2 cellular contexts compared by ENCODE assay signal in the genomic region with DNA sequence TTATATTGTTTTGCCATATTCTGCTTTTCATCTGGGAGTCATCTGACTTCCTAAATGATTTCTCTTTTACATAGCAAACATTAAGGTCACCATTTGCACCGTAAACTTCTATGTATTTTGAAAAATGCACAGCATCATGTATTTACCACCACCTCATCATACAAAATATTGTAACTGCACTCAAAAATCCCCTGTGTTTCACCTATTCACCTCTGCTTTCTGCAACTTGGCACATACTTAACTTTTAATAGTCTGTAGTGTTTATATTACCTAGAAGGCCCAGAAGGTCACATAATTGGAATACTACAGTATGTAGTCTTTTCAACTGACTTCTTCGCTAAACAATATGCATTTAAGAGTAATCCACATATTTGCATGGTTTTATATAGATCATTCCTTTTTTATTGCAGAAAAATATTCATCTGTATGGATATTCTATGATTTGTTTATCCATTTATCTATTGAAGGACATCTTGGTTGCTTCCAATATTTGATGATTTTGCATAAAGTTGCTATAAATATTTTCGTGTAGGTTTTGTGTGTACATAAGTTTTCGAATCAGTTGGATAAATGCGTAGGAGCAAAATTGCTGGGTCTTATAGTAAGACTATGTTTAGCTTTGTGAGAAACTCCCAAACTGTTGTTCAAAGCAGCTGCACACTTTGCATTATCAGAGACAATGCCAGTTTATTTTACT.
A peak's percentile ranks its signal among the peaks of the same experiment; 100 is the strongest.
TF ChIP-seq lines count a peak whose summit lies in the region.

No MANE protein-coding gene starts in this region.

TF ChIP-seq in IMR-90, 13 proteins besides CTCF, POLR2A, EP300 and RAD21:
- TF ChIP-seq, protein P1, sequence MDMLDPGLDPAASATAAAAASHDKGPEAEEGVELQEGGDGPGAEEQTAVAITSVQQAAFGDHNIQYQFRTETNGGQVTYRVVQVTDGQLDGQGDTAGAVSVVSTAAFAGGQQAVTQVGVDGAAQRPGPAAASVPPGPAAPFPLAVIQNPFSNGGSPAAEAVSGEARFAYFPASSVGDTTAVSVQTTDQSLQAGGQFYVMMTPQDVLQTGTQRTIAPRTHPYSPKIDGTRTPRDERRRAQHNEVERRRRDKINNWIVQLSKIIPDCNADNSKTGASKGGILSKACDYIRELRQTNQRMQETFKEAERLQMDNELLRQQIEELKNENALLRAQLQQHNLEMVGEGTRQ (IDR thresholded peaks at IDR 0.05; ENCODE audit: low read depth, low read length): no peak
- peak; percentile 37; the same call in 1 of the 2 replicates for TF ChIP-seq MAFK (IDR thresholded peaks at IDR 0.05; ENCODE audit: low read depth, low read length)

TF ChIP-seq in endothelial cell of umbilical vein, 7 proteins besides CTCF, POLR2A, EP300 and RAD21:
- no peak for TF ChIP-seq GATA2 (IDR thresholded peaks at IDR 0.05; ENCODE audit: insufficient read depth, insufficient read length, low read depth, low read length)
- TF ChIP-seq, protein P2, sequence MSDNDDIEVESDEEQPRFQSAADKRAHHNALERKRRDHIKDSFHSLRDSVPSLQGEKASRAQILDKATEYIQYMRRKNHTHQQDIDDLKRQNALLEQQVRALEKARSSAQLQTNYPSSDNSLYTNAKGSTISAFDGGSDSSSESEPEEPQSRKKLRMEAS (IDR thresholded peaks at IDR 0.05; ENCODE audit: insufficient read depth, insufficient read length): no peak
- no peak for TF ChIP-seq EZH2 (IDR thresholded peaks at IDR 0.05; ENCODE audit: borderline replicate concordance, low read depth, low read length, severe bottlenecking)
- TF ChIP-seq MYC (IDR thresholded peaks at IDR 0.05; ENCODE audit: low read depth, low read length): no peak
- no peak for TF ChIP-seq JUN (IDR thresholded peaks at IDR 0.05; ENCODE audit: borderline replicate concordance, insufficient read depth, insufficient read length, low read depth)
- TF ChIP-seq POLR2AphosphoS5 (IDR thresholded peaks at IDR 0.05; ENCODE audit: insufficient read depth, low read depth, low read length): no peak
- TF ChIP-seq FOS (IDR thresholded peaks at IDR 0.05; ENCODE audit: borderline replicate concordance, insufficient read depth, low read length): no peak
